In genomic region chr9:20037699-20038098, GRCh38 we compare ENCODE assay signal across 33 cellular contexts.
"Had no signal": no experiment of that assay in that cellular context is flagged by ENCODE, and none has a peak within 500 bp of the region (broad histone marks: within the 10 kb centered on the region; RNA-seq: fewer than 3 reads in every experiment).

No MANE protein-coding gene starts in this region.

- H3K36me3 ChIP-seq: MG63 had no signal

- DNase-seq: Karpas-422, Kasumi-1, MG63, MM.1S, MV-4-11, NCI-H1048, NCI-H1092, NCI-H1092 treated with DMSO at 0.1 percent for 48 hours, NCI-H1105, NCI-H1105 treated with DMSO at 0.1 percent for 48 hours, NCI-H1417, NCI-H1417 treated with DMSO at 0.1 percent for 48 hours, NCI-H1436, NCI-H1436 treated with DMSO at 0.1 percent for 48 hours, NCI-H146, NCI-H1694, NCI-H1694 treated with DMSO at 0.1 percent for 48 hours, NCI-H187, NCI-H187 treated with DMSO at 0.1 percent for 48 hours, NCI-H1930, NCI-H2029, NCI-H2029 treated with DMSO at 0.1 percent for 48 hours, NCI-H2081, NCI-H2081 treated with DMSO at 0.1 percent for 48 hours, NCI-H2107, NCI-H2171, NCI-H2171 treated with DMSO at 0.1 percent for 48 hours, NCI-H226, NCI-H345, NCI-H446, NCI-H446 treated with DMSO at 0.1 percent for 48 hours, NCI-H510A, NCI-H510A treated with DMSO at 0.1 percent for 48 hours had no signal

- H3K9me3 ChIP-seq: MG63 had no signal

- H3K4me3 ChIP-seq: MG63 had no signal

- H3K27me3 ChIP-seq: MG63 had no signal
